Comparison of ENCODE assay signal across 14 cellular contexts in genomic region chr4:7759635-7760034, GRCh38.
A peak's percentile ranks its signal among the peaks of the same experiment; 100 is the strongest.
DNase-seq lines count a peak whose midpoint lies in the region; ATAC-seq and TF ChIP-seq lines count a peak whose summit lies in the region.
"Had no signal": no experiment of that assay in that cellular context is flagged by ENCODE, and none has a peak within 500 bp of the region (broad histone marks: within the 10 kb centered on the region; RNA-seq: fewer than 3 reads in every experiment).

No MANE protein-coding gene starts in this region.

- peak; percentile 27 for ATAC-seq in CD8-positive, alpha-beta T cell
- ATAC-seq in naive thymus-derived CD8-positive, alpha-beta T cell = peak; percentile 19 to 29
- ATAC-seq in HG03196 (IDR thresholded peaks at IDR 0.05; ENCODE audit: unreplicated experiment) = no peak
- ATAC-seq: GM23338, left lung had no signal

- H3K4me1 ChIP-seq in CD8-positive, alpha-beta T cell (ENCODE audit: insufficient read depth, low read length) = peaks cover 35% of the 10 kb centered on the region
- no peaks in the 10 kb centered on the region for H3K4me1 ChIP-seq in MM.1S (ENCODE audit: low read length)
- H3K4me1 ChIP-seq: ascending aorta had no signal

- peak overlapping the region; percentile 92 for H3K27ac Mint-ChIP-seq in CD8-positive, alpha-beta T cell
- peak overlapping the region; percentile 87 to 99 (median 96) for H3K27ac Mint-ChIP-seq in naive thymus-derived CD8-positive, alpha-beta T cell
- H3K27ac Mint-ChIP-seq: GM23338 had no signal

- H3K9me3 ChIP-seq in CD8-positive, alpha-beta T cell (ENCODE audit: low read length) = no peaks in the 10 kb centered on the region
- no peaks in the 10 kb centered on the region for H3K9me3 ChIP-seq in MM.1S (replicated peaks; ENCODE audit: insufficient read depth, low read length)
- H3K9me3 ChIP-seq: ascending aorta, left lung had no signal

- peak overlapping the region; percentile 60 for H3K4me2 ChIP-seq in MM.1S (ENCODE audit: low read depth, low read length)
- H3K4me2 ChIP-seq: GM23338 had no signal

- CTCF ChIA-PET in CD8-positive, alpha-beta T cell (lab: Charles Lee) = interaction anchor here (1.4 to 2.9 kb wide), 3 partner anchors 11 to 45 kb away, joined by 5 to 11 read pairs (median 10); no protein-coding TSS in a partner anchor

- no peaks in the 10 kb centered on the region for H4K20me1 ChIP-seq in MM.1S (ENCODE audit: insufficient read depth, low read length)

- TF ChIP-seq CTCF in CD8-positive, alpha-beta T cell (IDR thresholded peaks at IDR 0.05) = no peak
- no peak for TF ChIP-seq CTCF in MM.1S (IDR thresholded peaks at IDR 0.05; ENCODE audit: low read length)

- intact Hi-C loops in CD8-positive, alpha-beta T cell (cut with DNase I, micrococcal nuclease) = loop anchor here (1.0 to 5.0 kb wide), 6 partner anchors 43 to 681 kb away; partner anchors contain the start of genes ABLIM2 (in 2 of the 2), ACOX3 (in 1 of the 2), AFAP1 (in 1 of the 2) and TRMT44 (in 1 of the 2)

- no peak for TF ChIP-seq POLR2A in erythroblast (IDR thresholded peaks at IDR 0.05; ENCODE audit: low read length)

- H3K9ac ChIP-seq in MM.1S (ENCODE audit: low read length) = no peak overlapping the region

- no peak for DNase-seq in CD8-positive, alpha-beta T cell
- DNase-seq in MM.1S (no peak), erythroblast (lab: John Stamatoyannopoulos, UW) (no peak)
- DNase-seq in activated effector memory CD4-positive, alpha-beta T cell treated with Interleukin-2 at 50 U/mL for 16 hours = peak; percentile 14
- DNase-seq in naive thymus-derived CD8-positive, alpha-beta T cell = no peak
- DNase-seq in stimulated activated CD8-positive, alpha-beta memory T cell treated with anti-CD3 and anti-CD28 coated beads, Interleukin-4, amount 100 ng/mL, for 48 hours = no peak
- DNase-seq: GF-D8, hippocampal formation, NCI-H510A treated with DMSO at 0.1 percent for 48 hours had no signal

- H3K9me3 Mint-ChIP-seq in CD8-positive, alpha-beta T cell = no peaks in the 10 kb centered on the region
- no peaks in the 10 kb centered on the region for H3K9me3 Mint-ChIP-seq in naive thymus-derived CD8-positive, alpha-beta T cell
- H3K9me3 Mint-ChIP-seq: GM23338, nephron had no signal

- H3K4me3 ChIP-seq in CD8-positive, alpha-beta T cell (ENCODE audit: low read depth, low read length) = peak overlapping the region; percentile 19
- peak overlapping the region; percentile 47 for H3K4me3 ChIP-seq in MM.1S (ENCODE audit: low read length)
- H3K4me3 ChIP-seq: ascending aorta, GM23338, left lung had no signal

- H3K27me3 ChIP-seq in CD8-positive, alpha-beta T cell (ENCODE audit: insufficient read depth, low read length) = no peaks in the 10 kb centered on the region
- H3K27me3 ChIP-seq in MM.1S (replicated peaks; ENCODE audit: insufficient read depth, low read length) = peaks cover 51% of the 10 kb centered on the region
- H3K27me3 ChIP-seq: ascending aorta, left lung had no signal

- peak overlapping the region; percentile 79 for H3K4me3 Mint-ChIP-seq in CD8-positive, alpha-beta T cell
- H3K4me3 Mint-ChIP-seq in naive thymus-derived CD8-positive, alpha-beta T cell = peak overlapping the region; percentile 76 to 92 (median 85)
- H3K4me3 Mint-ChIP-seq: GM23338, nephron had no signal

- peaks cover 32% of the 10 kb centered on the region for H3K79me2 ChIP-seq in MM.1S (ENCODE audit: low read length)

- H3F3A ChIP-seq in MM.1S (ENCODE audit: insufficient read depth, low read length) = no peaks in the 10 kb centered on the region

- peaks cover 9% of the 10 kb centered on the region for H3K36me3 Mint-ChIP-seq in CD8-positive, alpha-beta T cell
- H3K36me3 Mint-ChIP-seq in naive thymus-derived CD8-positive, alpha-beta T cell = peaks cover 0 to 11% (median 0%) of the 10 kb centered on the region in 3 donors

- no peaks in the 10 kb centered on the region for H3K36me3 ChIP-seq in CD8-positive, alpha-beta T cell (ENCODE audit: insufficient read depth, low read length)
- no peaks in the 10 kb centered on the region for H3K36me3 ChIP-seq in MM.1S (replicated peaks; ENCODE audit: insufficient read depth, low read length)

- H2AFZ ChIP-seq in MM.1S (ENCODE audit: low read length) = peak overlapping the region; percentile 50; the same call in 1 of the 2 replicates
- H2AFZ ChIP-seq: GM23338 had no signal

- H3K4me1 Mint-ChIP-seq in CD8-positive, alpha-beta T cell (ENCODE audit: low read depth) = peaks cover 33% of the 10 kb centered on the region
- H3K4me1 Mint-ChIP-seq in naive thymus-derived CD8-positive, alpha-beta T cell = peaks cover 14 to 39% (median 33%) of the 10 kb centered on the region in 4 donors

- peak overlapping the region; percentile 42 for H3K27ac ChIP-seq in CD8-positive, alpha-beta T cell (ENCODE audit: low read depth, low read length)
- no peak overlapping the region for H3K27ac ChIP-seq in MM.1S (ENCODE audit: low read length)
- H3K27ac ChIP-seq: ascending aorta, left lung had no signal

- no peaks in the 10 kb centered on the region for H3K9me2 ChIP-seq in MM.1S (replicated peaks; ENCODE audit: insufficient read depth, low read length)

- POLR2A ChIA-PET in CD8-positive, alpha-beta T cell (lab: Charles Lee) = interaction anchor here (1.0 kb wide), 1 partner anchor 10 kb away, joined by 3 read pairs; no protein-coding TSS in a partner anchor
- POLR2A ChIA-PET in naive thymus-derived CD8-positive, alpha-beta T cell (lab: Charles Lee) = interaction anchor here (0.8 to 1.9 kb wide), 2 partner anchors 16 to 400 kb away, joined by 3 to 4 read pairs; no protein-coding TSS in a partner anchor

- H3K27me3 Mint-ChIP-seq in CD8-positive, alpha-beta T cell (ENCODE audit: low read depth) = no peaks in the 10 kb centered on the region
- H3K27me3 Mint-ChIP-seq in naive thymus-derived CD8-positive, alpha-beta T cell = no peaks in the 10 kb centered on the region
